Comparison of ENCODE assay signal across 1 cellular context in the genomic region with DNA sequence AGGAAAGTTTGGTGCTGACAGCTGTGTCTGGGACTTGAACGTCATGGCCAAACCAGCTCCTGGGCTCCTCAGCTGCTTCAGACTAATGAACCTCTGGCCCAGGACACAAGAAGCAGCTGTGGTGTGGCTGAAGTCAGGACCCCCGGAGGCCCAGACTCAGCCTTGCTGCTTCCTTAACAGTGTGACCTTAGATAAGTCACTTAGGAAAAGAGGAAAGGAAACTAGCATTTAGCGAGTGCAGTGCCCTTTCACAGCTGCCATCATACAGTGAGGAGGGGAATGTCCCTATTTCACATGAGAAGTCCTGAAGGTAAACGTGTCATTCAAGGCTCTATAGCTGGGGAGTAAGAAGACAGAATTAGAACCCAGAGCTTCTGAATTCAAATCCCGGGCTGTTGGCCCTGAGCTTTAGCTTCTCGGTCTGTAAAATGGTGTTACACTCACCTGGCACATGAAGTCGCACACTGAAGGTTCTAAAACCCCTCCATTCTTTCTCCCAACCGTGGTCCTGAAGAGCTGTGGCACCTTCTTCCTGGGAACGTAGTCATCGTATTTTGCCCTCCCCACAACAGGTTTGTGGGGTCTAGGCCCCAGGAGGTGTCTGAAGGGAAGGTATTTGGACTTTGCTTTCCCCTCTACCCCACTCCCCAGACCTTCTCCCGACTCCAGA.
TF ChIP-seq lines count a peak whose summit lies in the region.

No MANE protein-coding gene starts in this region.

TF ChIP-seq in GM23338, 12 proteins besides CTCF, POLR2A, EP300 and RAD21 (continued from another document):
- TF ChIP-seq EZH2 (IDR thresholded peaks at IDR 0.05; ENCODE audit: low read depth, unreplicated experiment) (no peak), EZH2phosphoT487 (IDR thresholded peaks at IDR 0.05; ENCODE audit: unreplicated experiment) (no peak)
